Comparison of ENCODE assay signal across 25 cellular contexts in genomic region chr2:182377467-182377866, GRCh38. TPM values are rescaled to one million over a fixed set of nuclear protein-coding genes. Genes with fewer than 3 reads are reported as not detected.
"Had no signal": no experiment of that assay in that cellular context is flagged by ENCODE, and none has a peak within 500 bp of the region (broad histone marks: within the 10 kb centered on the region; RNA-seq: fewer than 3 reads in every experiment).

No MANE protein-coding gene starts in this region.

- H3K36me3 ChIP-seq: lower lobe of right lung, neural progenitor cell, right atrium auricular region, stomach, thyroid gland, upper lobe of right lung had no signal

- ATAC-seq: activated CD4-positive, alpha-beta T cell treated with anti-CD3 and anti-CD28 coated beads for 36 hours; activated naive CD4-positive, alpha-beta T cell treated with anti-CD3 and anti-CD28 coated beads, Interleukin-2, amount 50 U/mL, for 72 hours; activated T-cell treated with anti-CD3 and anti-CD28 coated beads, Interleukin-2, amount 50 U/mL, for 72 hours; lower lobe of right lung; natural killer cell; stimulated activated naive B cell treated with anti-CD40 and anti-IgM and Interleukin-4, amounts not matched to agents 10 μg/mL and 1 μg/mL and 100 μg/mL, for 72 hours; upper lobe of right lung had no signal

- H3K4me3 ChIP-seq: lower lobe of right lung, neural progenitor cell, right atrium auricular region, stomach, thyroid gland, upper lobe of right lung had no signal

- H3K4me2 ChIP-seq: neural progenitor cell had no signal

- H3K4me1 ChIP-seq: neural progenitor cell had no signal

- H3K27ac ChIP-seq: lower lobe of right lung, neural progenitor cell, right atrium auricular region, upper lobe of right lung had no signal

- FAIRE-seq: kidney had no signal

- DNase-seq: activated B cell treated with CpG ODN at 0.5 μM for 24 hours; activated CD4-positive, alpha-beta T cell treated with anti-CD3 and anti-CD28 coated beads for 36 hours; activated naive CD4-positive, alpha-beta T cell; activated T-cell treated with anti-CD3 and anti-CD28 coated beads for 4 hours; activated T-cell treated with anti-CD3 and anti-CD28 coated beads, Interleukin-2, amount 50 U/mL, for 72 hours; aorta; central memory CD4-positive, alpha-beta T cell; endodermal cell; head of caudate nucleus; hippocampal formation; kidney; lower lobe of right lung; mesenchymal stem cell; natural killer cell; occipital lobe; stimulated activated CD4-positive, alpha-beta T cell treated with anti-CD3 and anti-CD28 coated beads, Interleukin-15, amount 100 ng/mL, for 24 hours; stimulated activated CD4-positive, alpha-beta T cell treated with anti-CD3 and anti-CD28 coated beads, Interleukin-2, amount 100 ng/mL, for 24 hours; stimulated activated naive B cell treated with anti-CD40 and anti-IgM and Interleukin-4, amounts not matched to agents 10 μg/mL and 1 μg/mL and 100 μg/mL, for 72 hours; stomach; T-helper 1 cell; thyroid gland; upper lobe of right lung had no signal

- H2AFZ ChIP-seq: neural progenitor cell had no signal

- H3K9ac ChIP-seq: neural progenitor cell had no signal

- H3K27me3 ChIP-seq: neural progenitor cell, right atrium auricular region, stomach, thyroid gland, upper lobe of right lung had no signal

- H3K9me3 ChIP-seq: thyroid gland, upper lobe of right lung had no signal

RNA-seq across cellular contexts. Expression of gene PDE1A, which starts 49.4 kb away (rescaled TPM):
- total RNA-seq: activated B cell treated with CpG ODN at 0.5 μM for 24 hours; activated CD4-positive, alpha-beta T cell treated with anti-CD3 and anti-CD28 coated beads for 36 hours; activated naive CD4-positive, alpha-beta T cell treated with anti-CD3 and anti-CD28 coated beads, Interleukin-2, amount 50 U/mL, for 72 hours; activated T-cell treated with anti-CD3 and anti-CD28 coated beads, Interleukin-2, amount 50 U/mL, for 72 hours; natural killer cell had no signal
